20 cellular contexts compared by ENCODE assay signal in genomic region chr6:36834576-36835293, GRCh38. TPM values are rescaled to one million over a fixed set of nuclear protein-coding genes. Genes with fewer than 3 reads are reported as not detected.
DNase-seq lines count a peak whose midpoint lies in the region; ATAC-seq, FAIRE-seq and TF ChIP-seq lines count a peak whose summit lies in the region.
"Had no signal": no experiment of that assay in that cellular context is flagged by ENCODE, and none has a peak within 500 bp of the region (broad histone marks: within the 10 kb centered on the region; RNA-seq: fewer than 3 reads in every experiment).

No MANE protein-coding gene starts in this region.

- POLR2A ChIA-PET in K562 (lab: Yijun Ruan, JAX), result interaction anchor here (0.6 to 3.8 kb wide), 8 partner anchors 9 to 181 kb away, joined by 3 to 23 read pairs (median 4); partner anchors contain the start of gene PPIL1

- TF ChIP-seq CTCF in K562 (IDR thresholded peaks at IDR 0.05 in 2 of 3, conservative IDR thresholded peaks at IDR 0.05 in 1 of 3; ENCODE audit: insufficient read depth in 2 of 3, low read depth in 1 of 3, low read length in 3 of 3), result no peak

- ATAC-seq in Right ventricle myocardium inferior (peak; percentile 3), K562 (peak; percentile 60), GM21423 (IDR thresholded peaks at IDR 0.05; ENCODE audit: unreplicated experiment) (no peak)
- ATAC-seq: activated T-helper 17 cell treated with anti-CD3 and anti-CD28 coated beads, Interleukin-2, amount 50 U/mL, for 72 hours; lower lobe of right lung had no signal

- no peak overlapping the region for H3K4me2 ChIP-seq in K562 (ENCODE audit: insufficient read depth, low read length)

- H2AFZ ChIP-seq in K562 (ENCODE audit: low read depth, low read length), result no peak overlapping the region

- CTCF ChIA-PET in K562 (lab: Yijun Ruan, JAX; ENCODE audit: low intra/inter-chr PET ratio), result interaction anchor here (0.6 kb wide), 1 partner anchor 880 kb away, joined by 6 read pairs; no protein-coding TSS in a partner anchor

- no peak for TF ChIP-seq RAD21 in K562 (CRISPR knock-in tag; conservative IDR thresholded peaks at IDR 0.05 in 1 of 2, IDR thresholded peaks at IDR 0.05 in 1 of 2)

- BruUV-seq in K562 (replicated peaks; lab: Mats Ljungman, UMichigan), result no TSS peak

- H3K27me3 ChIP-seq in K562 (ENCODE audit: control insufficient read depth in 2 of 2, insufficient read depth in 2 of 2, low read length in 2 of 2), result peaks cover 6 to 9% of the 10 kb centered on the region in 2 experiments; a peak in 3 of 5 replicates
- H3K27me3 ChIP-seq in MG63, result 0 out of 2 replicates have a peak, but pooled peaks cover 2% of the 10 kb centered on the region

- no peaks in the 10 kb centered on the region for H3K79me2 ChIP-seq in K562 (ENCODE audit: control insufficient read depth, insufficient read depth, low read length)

- H3K9me1 ChIP-seq in K562 (ENCODE audit: control insufficient read depth, insufficient read depth, low read length), result no peaks in the 10 kb centered on the region

- H3K9me3 ChIP-seq in K562 (replicated peaks; ENCODE audit: control insufficient read depth, insufficient read depth, low read depth, low read length) (no peaks in the 10 kb centered on the region; the same call in 1 of the 2 replicates), MG63 (no peaks in the 10 kb centered on the region)
- H3K9me3 ChIP-seq: esophagus squamous epithelium, lower lobe of right lung had no signal

- H3K36me3 ChIP-seq in K562 (ENCODE audit: control insufficient read depth, insufficient read depth, low read length) (no peaks in the 10 kb centered on the region), MG63 (no peaks in the 10 kb centered on the region)
- H3K36me3 ChIP-seq: esophagus squamous epithelium, lower lobe of right lung had no signal

- H3K4me3 ChIP-seq in K562 (no peak overlapping the region), MG63 (no peak overlapping the region)
- H3K4me3 ChIP-seq: esophagus squamous epithelium, lower lobe of right lung had no signal

- in situ Hi-C loops in K562 (cut with MboI), result no loop called here

- TF ChIP-seq POLR2A in K562 (conservative IDR thresholded peaks at IDR 0.05), result no peak

- WGBS in K562 (ENCODE audit: insufficient coverage, low coverage, missing lambda C conversion rate), result 43% methylated on average over 15 of the region's 15 CpGs

- no peaks in the 10 kb centered on the region for H4K20me1 ChIP-seq in K562 (replicated peaks; ENCODE audit: control insufficient read depth, insufficient read depth, low read length)

- intact Hi-C loops in Right ventricle myocardium inferior (cut with DNase I) (loop anchor here (5.0 kb wide), 1 partner anchor 67 kb away; no protein-coding TSS in a partner anchor), cardiac septum (cut with DNase I) (loop anchor here (10.0 kb wide), 1 partner anchor 220 kb away; no protein-coding TSS in a partner anchor), K562 (cut with micrococcal nuclease) (no loop called here)

- H3K27ac ChIP-seq in K562 (ENCODE audit: extremely low read depth, low read depth, low read length), result no peak overlapping the region
- H3K27ac ChIP-seq: esophagus squamous epithelium, lower lobe of right lung had no signal

- H3K9ac ChIP-seq in K562 (ENCODE audit: insufficient read depth in 1 of 2, low read depth in 2 of 2, low read length in 2 of 2), result peak overlapping the region in 1 of 2 experiments; percentile 72; a peak in 2 of 4 replicates

- peaks cover 0 to 20% of the 10 kb centered on the region in 2 experiments; a peak in 2 of 5 replicates for H3K4me1 ChIP-seq in K562 (replicated peaks in 1 of 2; ENCODE audit: control insufficient read depth in 2 of 2, insufficient read depth in 2 of 2, low read length in 2 of 2)

- peak; percentile 42 for FAIRE-seq in K562 (lab: Jason Lieb, UNC)
- FAIRE-seq: urothelium cell line had no signal

- DNase-seq in Right ventricle myocardium inferior (ENCODE audit: missing footprints) (no peak), cardiac septum (ENCODE audit: low spot score) (no peak), K562 (ENCODE audit: extremely low read depth in 1 of 4, low spot score in 3 of 4) (peak in 3 of 4 experiments; percentile 38 to 53 (median 43)), iPS-NIHi11 (ENCODE audit: low spot score) (peak; percentile 68), NCI-H146 treated with DMSO at 0.1 percent for 48 hours (lab: John Stamatoyannopoulos, UW; ENCODE audit: unreplicated experiment) (no peak), MG63 (no peak), NK-92 (lab: John Stamatoyannopoulos, UW; ENCODE audit: unreplicated experiment) (no peak)
- DNase-seq: ACHN; activated CD4-positive, alpha-beta T cell treated with anti-CD3 and anti-CD28 coated beads, Interleukin-2, amount 50 U/mL, for 48 hours; esophagus squamous epithelium; hippocampal formation; lower lobe of right lung; NCI-H774; occipital lobe; SHP77 treated with DMSO at 0.1 percent for 48 hours; stimulated activated naive CD4-positive, alpha-beta T cell treated with Interleukin-2 at 50 U/mL for 16 hours; T1000 had no signal

- TF ChIP-seq EP300 in K562 (IDR thresholded peaks at IDR 0.05; ENCODE audit: low read length), result no peak

RNA-seq across cellular contexts. Expression of gene CPNE5, which starts 4.5 kb away (rescaled TPM):
- 10.9 TPM for total RNA-seq in Right ventricle myocardium inferior
- total RNA-seq in cardiac septum, result 6.7 TPM
- 1.5 and 2.5 TPM in 2 replicates for total RNA-seq in K562 (2011; cell fraction: chromatin; rRNA removed; ENCODE audit: low replicate concordance)
- 0.66 and 1.5 TPM in 2 replicates for total RNA-seq in K562 (2011; cell fraction: nucleolus; rRNA removed)
- total RNA-seq in K562 (2011; cell fraction: nucleoplasm; rRNA removed), result 1.2 and 1.6 TPM in 2 replicates
- total RNA-seq in K562 (2014; rRNA removed), result 0.18 TPM in 1 of 2 replicates, not detected in the other
- not detected in 2 replicates for total RNA-seq in K562 (2014; rRNA removed; fragmentation: Illumina TruSeq; extraction: Trizol)
- 0.14 TPM in 1 of 2 replicates, not detected in the other for total RNA-seq in K562 (2015; rRNA removed; fragmentation: Illumina TruSeq; extraction: Trizol)
- total RNA-seq in K562 (2021), result 0.47 and 0.49 TPM in 2 replicates
- 0.46 and 0.61 TPM in 2 replicates for polyA plus RNA-seq in K562 (2011; rRNA removed)
- 0.19 and 0.31 TPM in 2 replicates for polyA plus RNA-seq in K562 (2011; cell fraction: cytosol; rRNA removed)
- polyA plus RNA-seq in K562 (2011; cell fraction: nucleus; rRNA removed), result 1.2 and 1.9 TPM in 2 replicates
- 0.33 and 1.8 TPM in 2 replicates for polyA plus RNA-seq in K562 (2012)
- 0.43 TPM in 1 of 2 replicates, not detected in the other for polyA plus RNA-seq in K562 (2014; fragmentation: Illumina TruSeq; extraction: Trizol)
- polyA plus RNA-seq in K562 (2014; fragmentation: Nextera tagmentation; extraction: Ambion mirVana), result 1 to 10 TPM in 1 of 2 experiments, under 1 TPM in 1; 0.21 to 1.0 TPM
- 0.69 TPM in 1 of 2 replicates, not detected in the other for polyA plus RNA-seq in K562 (2014; rRNA removed)
- 0.67 TPM in 1 of 2 replicates, not detected in the other for polyA minus RNA-seq in K562 (2011; rRNA and poly(A)+ RNA removed)
- polyA minus RNA-seq in K562 (2011; cell fraction: cytosol; rRNA and poly(A)+ RNA removed), result not detected in 2 replicates
- polyA minus RNA-seq in K562 (2011; cell fraction: nucleus; rRNA and poly(A)+ RNA removed), result 0.78 and 0.81 TPM in 2 replicates
- total RNA-seq in MG63 (2014; rRNA removed; shearing (Covaris generic); ENCODE audit: low replicate concordance), result 0.59 TPM in 1 of 2 replicates, not detected in the other

RNA-seq across cellular contexts. Expression of gene PPIL1, which starts 39.9 kb away (rescaled TPM):
- total RNA-seq in Right ventricle myocardium inferior, result 70.1 TPM
- total RNA-seq in cardiac septum, result 24.9 TPM
- 16.9 and 22.0 TPM in 2 replicates for total RNA-seq in K562 (2011; cell fraction: chromatin; rRNA removed; ENCODE audit: low replicate concordance)
- 16.6 and 19.2 TPM in 2 replicates for total RNA-seq in K562 (2011; cell fraction: nucleolus; rRNA removed)
- total RNA-seq in K562 (2011; cell fraction: nucleoplasm; rRNA removed), result 25.1 and 30.4 TPM in 2 replicates
- 65.8 and 86.0 TPM in 2 replicates for total RNA-seq in K562 (2014; rRNA removed)
- total RNA-seq in K562 (2014; rRNA removed; fragmentation: Illumina TruSeq; extraction: Trizol), result 130 and 132 TPM in 2 replicates
- 107 and 119 TPM in 2 replicates for total RNA-seq in K562 (2015; rRNA removed; fragmentation: Illumina TruSeq; extraction: Trizol)
- 86.9 and 90.1 TPM in 2 replicates for total RNA-seq in K562 (2021)
- 113 and 137 TPM in 2 replicates for polyA plus RNA-seq in K562 (2011; rRNA removed)
- polyA plus RNA-seq in K562 (2011; cell fraction: cytosol; rRNA removed), result 95.1 and 112 TPM in 2 replicates
- 24.2 and 38.0 TPM in 2 replicates for polyA plus RNA-seq in K562 (2011; cell fraction: nucleus; rRNA removed)
- 81.7 and 93.9 TPM in 2 replicates for polyA plus RNA-seq in K562 (2012)
- polyA plus RNA-seq in K562 (2014; fragmentation: Illumina TruSeq; extraction: Trizol), result 116 and 156 TPM in 2 replicates
- polyA plus RNA-seq in K562 (2014; fragmentation: Nextera tagmentation; extraction: Ambion mirVana), result 100 to 1,000 TPM; 195 to 205 TPM
- polyA plus RNA-seq in K562 (2014; rRNA removed), result 87.9 and 108 TPM in 2 replicates
- polyA minus RNA-seq in K562 (2011; rRNA and poly(A)+ RNA removed), result 105 and 126 TPM in 2 replicates
- 34.9 and 49.9 TPM in 2 replicates for polyA minus RNA-seq in K562 (2011; cell fraction: cytosol; rRNA and poly(A)+ RNA removed)
- polyA minus RNA-seq in K562 (2011; cell fraction: nucleus; rRNA and poly(A)+ RNA removed), result 11.2 and 16.2 TPM in 2 replicates
- total RNA-seq in MG63 (2014; rRNA removed; shearing (Covaris generic); ENCODE audit: low replicate concordance), result 52.9 and 54.4 TPM in 2 replicates

RNA-seq across cellular contexts. Expression of gene C6orf89, which starts 51.0 kb away (rescaled TPM):
- total RNA-seq in Right ventricle myocardium inferior, result 79.4 TPM
- total RNA-seq in cardiac septum, result 49.2 TPM
- 94.9 and 122 TPM in 2 replicates for total RNA-seq in K562 (2011; cell fraction: chromatin; rRNA removed; ENCODE audit: low replicate concordance)
- total RNA-seq in K562 (2011; cell fraction: nucleolus; rRNA removed), result 56.4 and 60.3 TPM in 2 replicates
- 122 and 177 TPM in 2 replicates for total RNA-seq in K562 (2011; cell fraction: nucleoplasm; rRNA removed)
- total RNA-seq in K562 (2014; rRNA removed), result 47.2 and 63.5 TPM in 2 replicates
- 81.6 and 89.0 TPM in 2 replicates for total RNA-seq in K562 (2014; rRNA removed; fragmentation: Illumina TruSeq; extraction: Trizol)
- 56.9 and 58.5 TPM in 2 replicates for total RNA-seq in K562 (2015; rRNA removed; fragmentation: Illumina TruSeq; extraction: Trizol)
- total RNA-seq in K562 (2021), result 74.8 and 80.1 TPM in 2 replicates
- 92.9 and 95.9 TPM in 2 replicates for polyA plus RNA-seq in K562 (2011; rRNA removed)
- 47.9 and 60.0 TPM in 2 replicates for polyA plus RNA-seq in K562 (2011; cell fraction: cytosol; rRNA removed)
- 59.9 and 67.0 TPM in 2 replicates for polyA plus RNA-seq in K562 (2011; cell fraction: nucleus; rRNA removed)
- polyA plus RNA-seq in K562 (2012), result 71.0 and 74.5 TPM in 2 replicates
- 96.1 and 111 TPM in 2 replicates for polyA plus RNA-seq in K562 (2014; fragmentation: Illumina TruSeq; extraction: Trizol)
- polyA plus RNA-seq in K562 (2014; fragmentation: Nextera tagmentation; extraction: Ambion mirVana), result 10 to 100 TPM; 35.2 to 41.9 TPM
- 46.7 and 67.6 TPM in 2 replicates for polyA plus RNA-seq in K562 (2014; rRNA removed)
- 51.7 and 54.4 TPM in 2 replicates for polyA minus RNA-seq in K562 (2011; rRNA and poly(A)+ RNA removed)
- polyA minus RNA-seq in K562 (2011; cell fraction: cytosol; rRNA and poly(A)+ RNA removed), result 23.9 and 29.3 TPM in 2 replicates
- 9.6 and 22.3 TPM in 2 replicates for polyA minus RNA-seq in K562 (2011; cell fraction: nucleus; rRNA and poly(A)+ RNA removed)
- total RNA-seq in MG63 (2014; rRNA removed; shearing (Covaris generic); ENCODE audit: low replicate concordance), result 19.6 and 32.0 TPM in 2 replicates

Comparison
In these comparisons a context has a peak if more than half of its experiments do, and no peak if none do; other contexts are left out.
1. DNase-seq: peak in K562 (3 of 4) and iPS-NIHi11 (single experiment); none in Right ventricle myocardium inferior (single experiment), cardiac septum (single experiment), NCI-H146 treated with DMSO at 0.1 percent for 48 hours (single experiment), MG63 (single experiment) and NK-92 (single experiment).